Comparison of ENCODE assay signal across 2 cellular contexts in genomic region chr6:41092421-41093140, GRCh38.
TF ChIP-seq lines count a peak whose summit lies in the region.

No MANE protein-coding gene starts in this region.

TF ChIP-seq in HEK293T, 16 proteins besides CTCF, POLR2A, EP300 and RAD21:
- no peak for TF ChIP-seq ELF4 (IDR thresholded peaks at IDR 0.05)
- no peak for TF ChIP-seq CTBP1 (IDR thresholded peaks at IDR 0.05; ENCODE audit: borderline replicate concordance)
- TF ChIP-seq ARNT (IDR thresholded peaks at IDR 0.05) = no peak
- no peak for TF ChIP-seq FOXM1 (IDR thresholded peaks at IDR 0.05; ENCODE audit: borderline replicate concordance)
- no peak for TF ChIP-seq TARDBP (IDR thresholded peaks at IDR 0.05)
- no peak for TF ChIP-seq HDGF (IDR thresholded peaks at IDR 0.05; ENCODE audit: borderline replicate concordance)
- TF ChIP-seq PKNOX1 (IDR thresholded peaks at IDR 0.05) = no peak
- TF ChIP-seq SUZ12 (IDR thresholded peaks at IDR 0.05) = no peak
- no peak for TF ChIP-seq SP1 (IDR thresholded peaks at IDR 0.05)
- no peak for TF ChIP-seq ZNF384 (IDR thresholded peaks at IDR 0.05)
- TF ChIP-seq L3MBTL2 (conservative IDR thresholded peaks at IDR 0.05) = no peak
- no peak for TF ChIP-seq FOXK2 (IDR thresholded peaks at IDR 0.05)
- no peak for TF ChIP-seq BHLHE40 (IDR thresholded peaks at IDR 0.05; ENCODE audit: borderline replicate concordance)
- TF ChIP-seq FOXA1 (IDR thresholded peaks at IDR 0.05) = no peak
- no peak for TF ChIP-seq LEF1 (IDR thresholded peaks at IDR 0.05; ENCODE audit: borderline replicate concordance)
- no peak for TF ChIP-seq NFRKB (IDR thresholded peaks at IDR 0.05)
TF ChIP-seq in HEK293T: peak in this region for 0.

TF ChIP-seq in HepG2, 621 proteins besides CTCF, POLR2A, EP300 and RAD21:
- no peak for TF ChIP-seq HDAC2 (CRISPR knock-in tag; IDR thresholded peaks at IDR 0.05)
- no peak for TF ChIP-seq ZNF800 (CRISPR knock-in tag; IDR thresholded peaks at IDR 0.05)
- TF ChIP-seq PAF1 (CRISPR knock-in tag; IDR thresholded peaks at IDR 0.05) = no peak
- peak; percentile 52 for TF ChIP-seq STAG1 (CRISPR knock-in tag; IDR thresholded peaks at IDR 0.05)
- TF ChIP-seq TRAFD1 (CRISPR knock-in tag; IDR thresholded peaks at IDR 0.05; ENCODE audit: borderline replicate concordance) = no peak
TF ChIP-seq in HepG2: peak in this region for 1.
